ENCODE assay signal across 8 cellular contexts in the genomic region with DNA sequence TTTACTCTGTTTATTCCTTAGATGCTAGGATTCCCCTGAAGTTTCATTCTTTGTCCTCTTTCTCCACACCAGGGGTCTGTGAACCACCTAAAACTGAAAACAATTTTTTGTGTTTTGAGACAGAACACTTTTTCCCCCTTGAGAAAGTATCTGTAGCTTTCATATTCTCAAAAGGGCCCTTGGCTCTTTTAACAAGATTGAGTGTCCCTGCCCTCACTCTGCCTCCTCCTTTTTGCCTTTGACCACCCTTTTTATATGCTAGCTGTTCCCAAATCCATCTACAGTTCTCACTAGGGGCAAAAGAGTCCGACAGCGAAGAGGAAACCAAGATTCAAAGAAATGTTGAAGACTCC. TPM values are rescaled to one million over a fixed set of nuclear protein-coding genes. Genes with fewer than 3 reads are reported as not detected.
DNase-seq lines count a peak whose midpoint lies in the region; ATAC-seq, FAIRE-seq and TF ChIP-seq lines count a peak whose summit lies in the region.

No MANE protein-coding gene starts in this region.

- peak overlapping the region; percentile 81 for H3K4me3 Mint-ChIP-seq in stimulated activated naive CD8-positive, alpha-beta T cell treated with anti-CD3 and anti-CD28 coated beads, Interleukin-15, Interleukin-2, amounts not matched to agents 100 ng/mL and 50 ng/mL, for 24 hours

- POLR2A ChIA-PET in HEK293T (lab: Yijun Ruan, JAX): interaction anchor here (1.0 to 1.4 kb wide), 7 partner anchors 11 to 247 kb away, joined by 3 to 7 read pairs (median 3); no protein-coding TSS in a partner anchor

- peaks cover 6% of the 10 kb centered on the region for H3K9me3 Mint-ChIP-seq in stimulated activated naive CD8-positive, alpha-beta T cell treated with anti-CD3 and anti-CD28 coated beads, Interleukin-15, Interleukin-2, amounts not matched to agents 100 ng/mL and 50 ng/mL, for 24 hours

- FAIRE-seq in bronchial epithelial cell (lab: Jason Lieb, UNC): no peak

- peaks cover 11% of the 10 kb centered on the region for H3K36me3 Mint-ChIP-seq in stimulated activated naive CD8-positive, alpha-beta T cell treated with anti-CD3 and anti-CD28 coated beads, Interleukin-15, Interleukin-2, amounts not matched to agents 100 ng/mL and 50 ng/mL, for 24 hours (ENCODE audit: low read depth)

- ATAC-seq in stimulated activated naive CD8-positive, alpha-beta T cell treated with anti-CD3 and anti-CD28 coated beads, Interleukin-15, Interleukin-2, amounts not matched to agents 100 U/mL and 50 U/mL, for 24 hours: no peak

- no peaks in the 10 kb centered on the region for H3K27me3 Mint-ChIP-seq in stimulated activated naive CD8-positive, alpha-beta T cell treated with anti-CD3 and anti-CD28 coated beads, Interleukin-15, Interleukin-2, amounts not matched to agents 100 ng/mL and 50 ng/mL, for 24 hours

- no peak for TF ChIP-seq CTCF in bronchial epithelial cell (IDR thresholded peaks at IDR 0.05; ENCODE audit: insufficient read depth, low read length, severe bottlenecking)

- peaks cover 19% of the 10 kb centered on the region for H3K4me1 ChIP-seq in mononuclear cell (ENCODE audit: insufficient read depth, low read length)

- H3K36me3 ChIP-seq in bronchial epithelial cell (ENCODE audit: control insufficient read depth, insufficient read depth, low read length): no peaks in the 10 kb centered on the region

- H3K27me3 ChIP-seq in bronchial epithelial cell (ENCODE audit: control insufficient read depth, insufficient read depth, low read length) (no peaks in the 10 kb centered on the region), mononuclear cell (ENCODE audit: insufficient read depth, low read length) (no peaks in the 10 kb centered on the region)

- peaks cover 26% of the 10 kb centered on the region for H3K4me1 Mint-ChIP-seq in stimulated activated naive CD8-positive, alpha-beta T cell treated with anti-CD3 and anti-CD28 coated beads, Interleukin-15, Interleukin-2, amounts not matched to agents 100 ng/mL and 50 ng/mL, for 24 hours (ENCODE audit: low read depth)

- H3K4me3 ChIP-seq in bronchial epithelial cell (ENCODE audit: low read depth, low read length) (peak overlapping the region; percentile 46), mononuclear cell (ENCODE audit: low read length) (peak overlapping the region; percentile 65)

- CTCF ChIA-PET in HEK293T (lab: Yijun Ruan, JAX): interaction anchor here (0.7 kb wide), 2 partner anchors 71 to 246 kb away, joined by 3 read pairs; no protein-coding TSS in a partner anchor

- peak overlapping the region; percentile 50 for H3K27ac Mint-ChIP-seq in stimulated activated naive CD8-positive, alpha-beta T cell treated with anti-CD3 and anti-CD28 coated beads, Interleukin-15, Interleukin-2, amounts not matched to agents 100 ng/mL and 50 ng/mL, for 24 hours

- DNase-seq in stimulated activated naive CD8-positive, alpha-beta T cell treated with anti-CD3 and anti-CD28 coated beads, Interleukin-15, Interleukin-2, amounts not matched to agents 100 U/mL and 50 U/mL, for 24 hours: no peak
- DNase-seq in bronchial epithelial cell (ENCODE audit: low read depth) (no peak), DMS153 (lab: John Stamatoyannopoulos, UW) (no peak), NCI-H128 (lab: John Stamatoyannopoulos, UW; ENCODE audit: unreplicated experiment) (no peak), pons (ENCODE audit: low spot score) (no peak), HEK293T (ENCODE audit: extremely low spot score) (no peak)

- H3K9me3 ChIP-seq in mononuclear cell (ENCODE audit: low read depth, low read length): no peaks in the 10 kb centered on the region

TF ChIP-seq in HEK293T, 16 proteins besides CTCF, POLR2A, EP300 and RAD21:
- no peak for TF ChIP-seq ARNT (IDR thresholded peaks at IDR 0.05)
- no peak for TF ChIP-seq ELF4 (IDR thresholded peaks at IDR 0.05)
- no peak for TF ChIP-seq BHLHE40 (IDR thresholded peaks at IDR 0.05; ENCODE audit: borderline replicate concordance)
- TF ChIP-seq LEF1 (IDR thresholded peaks at IDR 0.05; ENCODE audit: borderline replicate concordance): no peak
- TF ChIP-seq L3MBTL2 (conservative IDR thresholded peaks at IDR 0.05): no peak
- no peak for TF ChIP-seq FOXK2 (IDR thresholded peaks at IDR 0.05)
- TF ChIP-seq NFRKB (IDR thresholded peaks at IDR 0.05): no peak
- no peak for TF ChIP-seq TARDBP (IDR thresholded peaks at IDR 0.05)
- TF ChIP-seq, protein P1, sequence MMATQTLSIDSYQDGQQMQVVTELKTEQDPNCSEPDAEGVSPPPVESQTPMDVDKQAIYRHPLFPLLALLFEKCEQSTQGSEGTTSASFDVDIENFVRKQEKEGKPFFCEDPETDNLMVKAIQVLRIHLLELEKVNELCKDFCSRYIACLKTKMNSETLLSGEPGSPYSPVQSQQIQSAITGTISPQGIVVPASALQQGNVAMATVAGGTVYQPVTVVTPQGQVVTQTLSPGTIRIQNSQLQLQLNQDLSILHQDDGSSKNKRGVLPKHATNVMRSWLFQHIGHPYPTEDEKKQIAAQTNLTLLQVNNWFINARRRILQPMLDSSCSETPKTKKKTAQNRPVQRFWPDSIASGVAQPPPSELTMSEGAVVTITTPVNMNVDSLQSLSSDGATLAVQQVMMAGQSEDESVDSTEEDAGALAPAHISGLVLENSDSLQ (IDR thresholded peaks at IDR 0.05): no peak
- TF ChIP-seq FOXM1 (IDR thresholded peaks at IDR 0.05; ENCODE audit: borderline replicate concordance): no peak
- no peak for TF ChIP-seq HDGF (IDR thresholded peaks at IDR 0.05; ENCODE audit: borderline replicate concordance)

RNA-seq across cellular contexts. Expression of gene EHBP1, which starts 0.9 kb away (rescaled TPM):
- total RNA-seq in bronchial epithelial cell (125 and 132 TPM in 2 replicates), mononuclear cell (31.6 TPM)
